1 cellular context compared by ENCODE assay signal in genomic region chr14:67819563-67820411, GRCh38.
A peak's percentile ranks its signal among the peaks of the same experiment; 100 is the strongest.
TF ChIP-seq lines count a peak whose summit lies in the region.

TSS of gene RAD51B (plus strand) at chr14:67819779.

TF ChIP-seq in HepG2, 621 proteins besides CTCF, POLR2A, EP300 and RAD21 (continued from another document and continues in another):
- peak; percentile 93 for TF ChIP-seq TFDP2 (CRISPR knock-in tag; IDR thresholded peaks at IDR 0.05)
- no peak for TF ChIP-seq MAFG (CRISPR knock-in tag; IDR thresholded peaks at IDR 0.05)
- peak; percentile 50; the same call in 1 of the 2 replicates for TF ChIP-seq DMAP1 (CRISPR knock-in tag; IDR thresholded peaks at IDR 0.05)
- TF ChIP-seq RARA (CRISPR knock-in tag; IDR thresholded peaks at IDR 0.05) = no peak
- TF ChIP-seq THAP7 (CRISPR knock-in tag; IDR thresholded peaks at IDR 0.05) = no peak
- no peak for TF ChIP-seq ZNF383 (CRISPR knock-in tag; IDR thresholded peaks at IDR 0.05; ENCODE audit: borderline replicate concordance)
- TF ChIP-seq SKIL (CRISPR knock-in tag; IDR thresholded peaks at IDR 0.05; ENCODE audit: borderline replicate concordance) = no peak
- TF ChIP-seq NFIC (IDR thresholded peaks at IDR 0.05; ENCODE audit: low read length) = no peak
- TF ChIP-seq AKAP8 (CRISPR knock-in tag; IDR thresholded peaks at IDR 0.05) = no peak
- TF ChIP-seq ZNF672 (CRISPR knock-in tag; IDR thresholded peaks at IDR 0.05) = no peak
- no peak for TF ChIP-seq NR2F1 (CRISPR knock-in tag; IDR thresholded peaks at IDR 0.05)
- TF ChIP-seq MNT (IDR thresholded peaks at IDR 0.05) = no peak
- TF ChIP-seq FOSL2 (CRISPR knock-in tag; IDR thresholded peaks at IDR 0.05) = no peak
- no peak for TF ChIP-seq ZNF740 (CRISPR knock-in tag; IDR thresholded peaks at IDR 0.05)
- TF ChIP-seq CHD2 (IDR thresholded peaks at IDR 0.05; ENCODE audit: low read depth, low read length) = no peak
- peak; percentile 76 for TF ChIP-seq SUZ12 (IDR thresholded peaks at IDR 0.05; ENCODE audit: low read depth, low read length)
- TF ChIP-seq ISX (CRISPR knock-in tag; conservative IDR thresholded peaks at IDR 0.05) = no peak
- no peak for TF ChIP-seq ZNF883 (CRISPR knock-in tag; IDR thresholded peaks at IDR 0.05; ENCODE audit: not compliant biosample characterization)
- TF ChIP-seq NFE2L2 (IDR thresholded peaks at IDR 0.05; ENCODE audit: low read length) = 0 out of 2 replicates have a peak, but pooled peaks have one; percentile 5
- TF ChIP-seq PBX2 (CRISPR knock-in tag; IDR thresholded peaks at IDR 0.05) = no peak
- 0 out of 2 replicates have a peak, but pooled peaks have one; percentile 4 for TF ChIP-seq ZBTB7B (CRISPR knock-in tag; IDR thresholded peaks at IDR 0.05)
- peak; percentile 33; the same call in 1 of the 2 replicates for TF ChIP-seq ZNF788 (CRISPR knock-in tag; IDR thresholded peaks at IDR 0.05; ENCODE audit: borderline replicate concordance)
- TF ChIP-seq ZNF569 (CRISPR knock-in tag; IDR thresholded peaks at IDR 0.05; ENCODE audit: borderline replicate concordance) = no peak
- TF ChIP-seq ZNF512 (CRISPR knock-in tag; IDR thresholded peaks at IDR 0.05) = no peak
- TF ChIP-seq ZNF598 (CRISPR knock-in tag; IDR thresholded peaks at IDR 0.05; ENCODE audit: borderline replicate concordance) = no peak
- TF ChIP-seq NCOA5 (CRISPR knock-in tag; IDR thresholded peaks at IDR 0.05) = no peak
- TF ChIP-seq ZBTB7A (CRISPR knock-in tag; IDR thresholded peaks at IDR 0.05) = no peak
- no peak for TF ChIP-seq ZNF768 (CRISPR knock-in tag; IDR thresholded peaks at IDR 0.05)
- TF ChIP-seq HNRNPK (IDR thresholded peaks at IDR 0.05; ENCODE audit: low read depth, low read length, poor library complexity, severe bottlenecking) = no peak
- TF ChIP-seq ZNF292 (CRISPR knock-in tag; IDR thresholded peaks at IDR 0.05; ENCODE audit: borderline replicate concordance, low read depth) = no peak
- TF ChIP-seq SIX1 (CRISPR knock-in tag; IDR thresholded peaks at IDR 0.05; ENCODE audit: borderline replicate concordance) = no peak
- TF ChIP-seq GPBP1L1 (CRISPR knock-in tag; IDR thresholded peaks at IDR 0.05) = no peak
- TF ChIP-seq FOSL1 (CRISPR knock-in tag; IDR thresholded peaks at IDR 0.05; ENCODE audit: borderline replicate concordance) = no peak
- TF ChIP-seq TCF7L2 (IDR thresholded peaks at IDR 0.05; ENCODE audit: low read depth, low read length) = no peak
- no peak for TF ChIP-seq ZNF430 (CRISPR knock-in tag; IDR thresholded peaks at IDR 0.05)
- TF ChIP-seq ZNF720 (CRISPR knock-in tag; IDR thresholded peaks at IDR 0.05) = no peak
- peak; percentile 74; the same call in 1 of the 2 replicates for TF ChIP-seq FOXK1 (CRISPR knock-in tag; IDR thresholded peaks at IDR 0.05; ENCODE audit: borderline replicate concordance, low read depth)
- TF ChIP-seq ZNF256 (CRISPR knock-in tag; conservative IDR thresholded peaks at IDR 0.05) = no peak
- TF ChIP-seq ZSCAN5A (CRISPR knock-in tag; IDR thresholded peaks at IDR 0.05; ENCODE audit: borderline replicate concordance) = no peak
- TF ChIP-seq ZBTB37 (CRISPR knock-in tag; IDR thresholded peaks at IDR 0.05) = no peak
- TF ChIP-seq ZNF281 (CRISPR knock-in tag; IDR thresholded peaks at IDR 0.05; ENCODE audit: borderline replicate concordance) = no peak
- TF ChIP-seq PRMT3 (CRISPR knock-in tag; IDR thresholded peaks at IDR 0.05; ENCODE audit: borderline replicate concordance, low read depth) = no peak
- no peak for TF ChIP-seq SETDB1 (CRISPR knock-in tag; IDR thresholded peaks at IDR 0.05; ENCODE audit: borderline replicate concordance)
- TF ChIP-seq GZF1 (CRISPR knock-in tag; IDR thresholded peaks at IDR 0.05) = no peak
- no peak for TF ChIP-seq DZIP1 (CRISPR knock-in tag; IDR thresholded peaks at IDR 0.05)
